In genomic region chr16:46746821-46747776, GRCh38 we compare ENCODE assay signal across 19 cellular contexts. TPM values are rescaled to one million over a fixed set of nuclear protein-coding genes. Genes with fewer than 3 reads are reported as not detected.
A peak's percentile ranks its signal among the peaks of the same experiment; 100 is the strongest.
DNase-seq lines count a peak whose midpoint lies in the region; ATAC-seq, FAIRE-seq and TF ChIP-seq lines count a peak whose summit lies in the region.
"Had no signal": no experiment of that assay in that cellular context is flagged by ENCODE, and none has a peak within 500 bp of the region (broad histone marks: within the 10 kb centered on the region; RNA-seq: fewer than 3 reads in every experiment).

No MANE protein-coding gene starts in this region.

- ATAC-seq in HepG2 (peak; percentile 70), HG02973 (IDR thresholded peaks at IDR 0.05; ENCODE audit: unreplicated experiment) (no peak)

- H2AFZ ChIP-seq in HepG2 (ENCODE audit: low read length) = no peak overlapping the region

- TF ChIP-seq POLR2A in HepG2 (IDR thresholded peaks at IDR 0.05; ENCODE audit: insufficient read depth in 1 of 2, low read depth in 2 of 2, low read length in 2 of 2) (no peak), spleen (IDR thresholded peaks at IDR 0.05) (no peak)

- no TSS peak for BruUV-seq in HepG2 (replicated peaks; lab: Mats Ljungman, UMichigan)

- WGBS in HepG2 (ENCODE audit: low lambda C conversion rate) = 8% methylated on average over 10 of the region's 15 CpGs
- WGBS in spleen, 5 donors = 78 to 90% (median 82%) methylated on average over 12 to 15 of the region's 15 CpGs

- H3K9ac ChIP-seq in adipocyte (ENCODE audit: low read length) (no peak overlapping the region), HepG2 (ENCODE audit: insufficient read depth, low read depth, low read length) (peak overlapping the region; percentile 12)

- peak; percentile 64 for FAIRE-seq in HepG2 (lab: Jason Lieb, UNC)

- in situ Hi-C loops in HepG2 (cut with HindIII; ENCODE audit: extremely low pct_ligation_motif_present, low pct_unique_long_range_greater_than_20kb) = no loop called here

- TF ChIP-seq EP300 in HepG2 (IDR thresholded peaks at IDR 0.05; ENCODE audit: low read depth in 2 of 2, low read length in 2 of 2) (peak in 1 of 2 experiments; percentile 85; a peak in 1 of 4 replicates), HepG2 (CRISPR knock-in tag; IDR thresholded peaks at IDR 0.05; ENCODE audit: borderline replicate concordance) (no peak)

- POLR2A ChIA-PET in HEK293 (lab: Yijun Ruan, JAX) (interaction anchor here (1.5 kb wide), 1 partner anchor 51 kb away, joined by 3 read pairs; no protein-coding TSS in a partner anchor), HepG2 (lab: Yijun Ruan, JAX) (interaction anchor here (1.0 to 2.2 kb wide), 2 partner anchors 43 to 55 kb away, joined by 3 to 10 read pairs; no protein-coding TSS in a partner anchor)

- H3K79me2 ChIP-seq in HepG2 (ENCODE audit: insufficient read depth, low read length) = no peaks in the 10 kb centered on the region

- 0 out of 2 replicates have a peak, but pooled peaks have one; percentile 23 for TF ChIP-seq RAD21 in HepG2 (CRISPR knock-in tag; IDR thresholded peaks at IDR 0.05)

- intact Hi-C loops in HepG2 (cut with micrococcal nuclease; ENCODE audit: unreplicated experiment) (loop anchor here (5.0 kb wide), 1 partner anchor 40 kb away; no protein-coding TSS in a partner anchor), spleen (cut with DNase I; ENCODE audit: low total_unique reads) (no loop called here)

- peak overlapping the region; percentile 87 for H3K4me2 ChIP-seq in HepG2 (ENCODE audit: low read depth, low read length)

- H3K27ac ChIP-seq in HEK293 (ENCODE audit: extremely low read depth, low read depth, low read length) = no peak overlapping the region
- H3K27ac ChIP-seq in HepG2 (ENCODE audit: extremely low read length, insufficient read depth, low read length) = no peak overlapping the region
- no peak overlapping the region for H3K27ac ChIP-seq in spleen
- H3K27ac ChIP-seq: C4-2B, HL-60, sigmoid colon, thoracic aorta had no signal

- H3K4me3 ChIP-seq in HEK293 (ENCODE audit: low read depth, low read length) (no peak overlapping the region), adipocyte (ENCODE audit: low read length) (no peak overlapping the region), HepG2 (replicated peaks in 1 of 3; ENCODE audit: insufficient read depth in 1 of 3, low read depth in 2 of 3, low read length in 3 of 3) (peak overlapping the region; percentile 10 to 67 (median 33)), spleen (no peak overlapping the region)
- H3K4me3 ChIP-seq: sigmoid colon, thoracic aorta had no signal

- H3K4me1 ChIP-seq in HEK293 (ENCODE audit: control insufficient read depth, insufficient read depth, low read length) (no peaks in the 10 kb centered on the region), adipocyte (ENCODE audit: control insufficient read depth, insufficient read depth, low read length) (peaks cover 2% of the 10 kb centered on the region), HepG2 (ENCODE audit: insufficient read depth, low read length) (peaks cover 61% of the 10 kb centered on the region), spleen (peaks cover 0 to 40% (median 22%) of the 10 kb centered on the region in 6 donors)

- H3K27me3 ChIP-seq in adipocyte (replicated peaks; ENCODE audit: control insufficient read depth, insufficient read depth, low read length) = peaks cover 24% of the 10 kb centered on the region
- peaks cover 0 to 6% of the 10 kb centered on the region in 2 experiments; a peak in 2 of 5 replicates for H3K27me3 ChIP-seq in HepG2 (ENCODE audit: control insufficient read depth in 1 of 2, insufficient read depth in 2 of 2, low read length in 2 of 2)
- H3K27me3 ChIP-seq in spleen (replicated peaks in 1 of 7) = no peaks in the 10 kb centered on the region
- H3K27me3 ChIP-seq: sigmoid colon had no signal

- H3K9me3 ChIP-seq in HEK293 (ENCODE audit: control insufficient read depth, insufficient read depth, low read depth, low read length) = no peaks in the 10 kb centered on the region
- H3K9me3 ChIP-seq in adipocyte (ENCODE audit: control insufficient read depth, low read length) = no peaks in the 10 kb centered on the region
- H3K9me3 ChIP-seq in HepG2 (ENCODE audit: low read length) = no peaks in the 10 kb centered on the region
- H3K9me3 ChIP-seq in spleen = no peaks in the 10 kb centered on the region
- H3K9me3 ChIP-seq: sigmoid colon, thoracic aorta had no signal

- DNase-seq in adipocyte (ENCODE audit: low read depth) (peak; percentile 10), HepG2 (ENCODE audit: low spot score) (peak; percentile 74), spleen (peak; percentile 72), AML-193 (lab: John Stamatoyannopoulos, UW) (no peak), HK-2 (ENCODE audit: unreplicated experiment) (no peak)
- DNase-seq: activated CD4-positive, alpha-beta T cell treated with anti-CD3 and anti-CD28 coated beads for 4 hours; activated CD8-positive, alpha-beta memory T cell treated with anti-CD3 and anti-CD28 coated beads, Interleukin-2, amount 50 U/mL, for 48 hours; anterior cingulate cortex; DMS153; foreskin melanocyte; NCI-H146; NCI-H345; sigmoid colon; stimulated activated CD4-positive, alpha-beta T cell treated with anti-CD3 and anti-CD28 coated beads, Interleukin-4, amount 100 ng/mL, for 4 hours had no signal

- H3K36me3 ChIP-seq in HEK293 (ENCODE audit: control insufficient read depth in 2 of 2, insufficient read depth in 1 of 2, low read length in 2 of 2) = no peaks in the 10 kb centered on the region
- H3K36me3 ChIP-seq in adipocyte (ENCODE audit: control insufficient read depth, insufficient read depth, low read length, severe bottlenecking) = no peaks in the 10 kb centered on the region
- no peaks in the 10 kb centered on the region for H3K36me3 ChIP-seq in HepG2 (replicated peaks in 1 of 2; ENCODE audit: control insufficient read depth in 1 of 2, insufficient read depth in 2 of 2, low read length in 2 of 2)
- H3K36me3 ChIP-seq in spleen = no peaks in the 10 kb centered on the region
- H3K36me3 ChIP-seq: sigmoid colon, thoracic aorta had no signal

- H4K20me1 ChIP-seq in HepG2 (ENCODE audit: insufficient read depth, low read length) = no peaks in the 10 kb centered on the region

- CTCF ChIA-PET in HEK293 (lab: Yijun Ruan, JAX) = no interaction called here
- CTCF ChIA-PET in HepG2 (lab: Yijun Ruan, JAX; ENCODE audit: low intra/inter-chr PET ratio, low total read pairs) = no interaction called here

- TF ChIP-seq CTCF in HEK293 (tag by site-specific recombination; IDR thresholded peaks at IDR 0.05) = no peak
- TF ChIP-seq CTCF in HepG2 (CRISPR knock-in tag; IDR thresholded peaks at IDR 0.05) = no peak
- TF ChIP-seq CTCF in spleen (IDR thresholded peaks at IDR 0.05 in 8 of 11, conservative IDR thresholded peaks at IDR 0.05 in 3 of 11) = no peak

RNA-seq across cellular contexts. Expression of gene MYLK3, which starts 1.0 kb away (rescaled TPM):
- total RNA-seq in HepG2 (2016; rRNA removed; fragmentation: Illumina TruSeq; extraction: Trizol) (0.13 and 0.18 TPM in 2 replicates), spleen (1 to 10 TPM in 2 of 7 donors, under 1 TPM in 4, not detected in 1; 0.13 to 2.4 (median 0.37) TPM)
- total RNA-seq in HepG2 (2016; cell fraction: cytosol; rRNA removed; fragmentation: Illumina TruSeq; extraction: Trizol; ENCODE audit: low read depth) = not detected in 2 replicates
- 0.11 and 0.27 TPM in 2 replicates for total RNA-seq in HepG2 (2016; cell fraction: insoluble cytoplasmic fraction; rRNA removed; fragmentation: Illumina TruSeq; extraction: Trizol)
- total RNA-seq in HepG2 (2016; cell fraction: membrane; rRNA removed; fragmentation: Illumina TruSeq; extraction: Trizol) = 0.03 and 0.19 TPM in 2 replicates
- total RNA-seq in HepG2 (2016; cell fraction: nucleus; rRNA removed; fragmentation: Illumina TruSeq; extraction: Trizol) = 0.44 and 0.47 TPM in 2 replicates
- polyA plus RNA-seq in HepG2 (2011; rRNA removed) (0.04 TPM in 2 replicates), spleen (under 1 TPM; 0.03 to 0.26 (median 0.07) TPM)
- 0.01 and 0.05 TPM in 2 replicates for polyA plus RNA-seq in HepG2 (2011; cell fraction: cytosol; rRNA removed)
- 0.07 and 0.08 TPM in 2 replicates for polyA plus RNA-seq in HepG2 (2011; cell fraction: nucleus; rRNA removed)
- 0.01 and 0.11 TPM in 2 replicates for polyA plus RNA-seq in HepG2 (2012)
- 0.01 TPM in 1 of 2 replicates, not detected in the other for polyA plus RNA-seq in HepG2 (2016; cell fraction: cytosol; fragmentation: Illumina TruSeq; extraction: Trizol; ENCODE audit: low read depth)
- polyA plus RNA-seq in HepG2 (2016; cell fraction: insoluble cytoplasmic fraction; fragmentation: Illumina TruSeq; extraction: Trizol; ENCODE audit: low read depth) = 0.04 and 0.07 TPM in 2 replicates
- 0.15 TPM in 1 of 2 replicates, not detected in the other for polyA plus RNA-seq in HepG2 (2016; cell fraction: membrane; fragmentation: Illumina TruSeq; extraction: Trizol; ENCODE audit: low read depth)
- not detected in 2 replicates for polyA plus RNA-seq in HepG2 (2016; cell fraction: nucleus; fragmentation: Illumina TruSeq; extraction: Trizol; ENCODE audit: insufficient read depth, low read depth)
- 1.0 and 2.2 TPM in 2 replicates for polyA minus RNA-seq in HepG2 (2011; rRNA and poly(A)+ RNA removed; ENCODE audit: low replicate concordance)
- polyA minus RNA-seq in HepG2 (2011; cell fraction: cytosol; rRNA and poly(A)+ RNA removed) = not detected in 2 replicates
- polyA minus RNA-seq in HepG2 (2011; cell fraction: nucleus; rRNA and poly(A)+ RNA removed) = 0.99 and 1.0 TPM in 2 replicates

RNA-seq across cellular contexts. Expression of gene ORC6, which starts 57.6 kb away (rescaled TPM):
- total RNA-seq in HepG2 (2016; rRNA removed; fragmentation: Illumina TruSeq; extraction: Trizol) (57.3 and 69.8 TPM in 2 replicates), spleen (10 to 100 TPM in 1 of 7 donors, 1 to 10 TPM in 6; 3.1 to 10.0 (median 5.9) TPM)
- 18.7 and 20.4 TPM in 2 replicates for total RNA-seq in HepG2 (2016; cell fraction: cytosol; rRNA removed; fragmentation: Illumina TruSeq; extraction: Trizol; ENCODE audit: low read depth)
- total RNA-seq in HepG2 (2016; cell fraction: insoluble cytoplasmic fraction; rRNA removed; fragmentation: Illumina TruSeq; extraction: Trizol) = 62.2 and 74.8 TPM in 2 replicates
- total RNA-seq in HepG2 (2016; cell fraction: membrane; rRNA removed; fragmentation: Illumina TruSeq; extraction: Trizol) = 36.9 and 38.7 TPM in 2 replicates
- total RNA-seq in HepG2 (2016; cell fraction: nucleus; rRNA removed; fragmentation: Illumina TruSeq; extraction: Trizol) = 60.3 and 79.3 TPM in 2 replicates
- polyA plus RNA-seq in HepG2 (2011; rRNA removed) (22.9 and 34.2 TPM in 2 replicates), spleen (10 to 100 TPM in 1 of 3 donors, 1 to 10 TPM in 2; 8.4 to 11.4 (median 8.4) TPM)
- 15.1 and 17.5 TPM in 2 replicates for polyA plus RNA-seq in HepG2 (2011; cell fraction: cytosol; rRNA removed)
- polyA plus RNA-seq in HepG2 (2011; cell fraction: nucleus; rRNA removed) = 19.4 and 21.6 TPM in 2 replicates
- 14.8 and 25.0 TPM in 2 replicates for polyA plus RNA-seq in HepG2 (2012)
- 9.2 and 9.5 TPM in 2 replicates for polyA plus RNA-seq in HepG2 (2016; cell fraction: cytosol; fragmentation: Illumina TruSeq; extraction: Trizol; ENCODE audit: low read depth)
- polyA plus RNA-seq in HepG2 (2016; cell fraction: insoluble cytoplasmic fraction; fragmentation: Illumina TruSeq; extraction: Trizol; ENCODE audit: low read depth) = 52.3 and 58.4 TPM in 2 replicates
- 16.8 and 18.0 TPM in 2 replicates for polyA plus RNA-seq in HepG2 (2016; cell fraction: membrane; fragmentation: Illumina TruSeq; extraction: Trizol; ENCODE audit: low read depth)
- polyA plus RNA-seq in HepG2 (2016; cell fraction: nucleus; fragmentation: Illumina TruSeq; extraction: Trizol; ENCODE audit: insufficient read depth, low read depth) = 173 and 174 TPM in 2 replicates
- 10.3 and 14.8 TPM in 2 replicates for polyA minus RNA-seq in HepG2 (2011; rRNA and poly(A)+ RNA removed; ENCODE audit: low replicate concordance)
- polyA minus RNA-seq in HepG2 (2011; cell fraction: cytosol; rRNA and poly(A)+ RNA removed) = 5.6 and 8.0 TPM in 2 replicates
- 32.9 and 42.1 TPM in 2 replicates for polyA minus RNA-seq in HepG2 (2011; cell fraction: nucleus; rRNA and poly(A)+ RNA removed)

RNA-seq across cellular contexts. Expression of gene VPS35, which starts 58.1 kb away (rescaled TPM):
- total RNA-seq in HepG2 (2016; rRNA removed; fragmentation: Illumina TruSeq; extraction: Trizol) (136 and 197 TPM in 2 replicates), spleen (100 to 1,000 TPM in 4 of 7 donors, 10 to 100 TPM in 3; 58.3 to 111 (median 105) TPM)
- 31.6 and 39.1 TPM in 2 replicates for total RNA-seq in HepG2 (2016; cell fraction: cytosol; rRNA removed; fragmentation: Illumina TruSeq; extraction: Trizol; ENCODE audit: low read depth)
- total RNA-seq in HepG2 (2016; cell fraction: insoluble cytoplasmic fraction; rRNA removed; fragmentation: Illumina TruSeq; extraction: Trizol) = 132 and 204 TPM in 2 replicates
- total RNA-seq in HepG2 (2016; cell fraction: membrane; rRNA removed; fragmentation: Illumina TruSeq; extraction: Trizol) = 40.5 and 42.9 TPM in 2 replicates
- total RNA-seq in HepG2 (2016; cell fraction: nucleus; rRNA removed; fragmentation: Illumina TruSeq; extraction: Trizol) = 108 and 116 TPM in 2 replicates
- polyA plus RNA-seq in HepG2 (2011; rRNA removed) (26.9 and 30.7 TPM in 2 replicates), spleen (10 to 100 TPM; 18.1 to 24.9 (median 22.0) TPM)
- polyA plus RNA-seq in HepG2 (2011; cell fraction: cytosol; rRNA removed) = 14.6 and 21.2 TPM in 2 replicates
- polyA plus RNA-seq in HepG2 (2011; cell fraction: nucleus; rRNA removed) = 12.1 and 14.6 TPM in 2 replicates
- 95.6 and 104 TPM in 2 replicates for polyA plus RNA-seq in HepG2 (2012)
- 6.1 and 6.6 TPM in 2 replicates for polyA plus RNA-seq in HepG2 (2016; cell fraction: cytosol; fragmentation: Illumina TruSeq; extraction: Trizol; ENCODE audit: low read depth)
- polyA plus RNA-seq in HepG2 (2016; cell fraction: insoluble cytoplasmic fraction; fragmentation: Illumina TruSeq; extraction: Trizol; ENCODE audit: low read depth) = 120 and 134 TPM in 2 replicates
- polyA plus RNA-seq in HepG2 (2016; cell fraction: membrane; fragmentation: Illumina TruSeq; extraction: Trizol; ENCODE audit: low read depth) = 14.1 and 15.6 TPM in 2 replicates
- polyA plus RNA-seq in HepG2 (2016; cell fraction: nucleus; fragmentation: Illumina TruSeq; extraction: Trizol; ENCODE audit: insufficient read depth, low read depth) = 58.6 and 58.8 TPM in 2 replicates
- polyA minus RNA-seq in HepG2 (2011; rRNA and poly(A)+ RNA removed; ENCODE audit: low replicate concordance) = 26.4 and 36.7 TPM in 2 replicates
- 52.8 and 77.3 TPM in 2 replicates for polyA minus RNA-seq in HepG2 (2011; cell fraction: cytosol; rRNA and poly(A)+ RNA removed)
- 140 and 161 TPM in 2 replicates for polyA minus RNA-seq in HepG2 (2011; cell fraction: nucleus; rRNA and poly(A)+ RNA removed)

Comparison
In these comparisons a context has a peak if more than half of its experiments do, and no peak if none do; other contexts are left out.
1. H3K4me3 ChIP-seq: peak in HepG2 (3 of 3); none in HEK293 (single experiment), adipocyte (single experiment) and spleen (0 of 8).
2. DNase-seq: peak in adipocyte (single experiment), HepG2 (single experiment) and spleen (single experiment); none in AML-193 (0 of 2) and HK-2 (single experiment).
3. Of the 63 proteins assayed by ChIP-seq in both HepG2 and HEK293: peak only in HepG2: PATZ1, ZBTB20, ZNF280D, ZNF292, ZNF350, ZNF501 and 1 more; only in HEK293: none; in both: none; in neither: 56.